In genomic region chr13:48235100-48235813, GRCh38 we compare ENCODE assay signal across 8 cellular contexts. TPM values are rescaled to one million over a fixed set of nuclear protein-coding genes. Genes with fewer than 3 reads are reported as not detected.
DNase-seq lines count a peak whose midpoint lies in the region; ATAC-seq, FAIRE-seq and TF ChIP-seq lines count a peak whose summit lies in the region.

No MANE protein-coding gene starts in this region.

- FAIRE-seq in endometrium (lab: Jason Lieb, UNC): peak; percentile 21

- DNase-seq in Right ventricle myocardium superior (no peak), left cardiac atrium (no peak), vagina (ENCODE audit: extremely low spot score in 2 of 2) (no peak), T1000 (lab: John Stamatoyannopoulos, UW) (no peak)

- peak overlapping the region; percentile 64 for H3K27ac ChIP-seq in muscle layer of colon (ENCODE audit: low read depth, low read length)
- H3K27ac ChIP-seq in vagina: peak overlapping the region; percentile 99

- no peak for TF ChIP-seq CTCF in vagina (IDR thresholded peaks at IDR 0.05)

- H3K4me1 ChIP-seq in muscle layer of colon (ENCODE audit: insufficient read depth, low read length): peaks cover 34% of the 10 kb centered on the region
- peaks cover 72% of the 10 kb centered on the region for H3K4me1 ChIP-seq in vagina

- H3K4me3 ChIP-seq in muscle layer of colon (ENCODE audit: low read depth in 1 of 2, low read length in 2 of 2): peak overlapping the region; percentile 6 to 58
- peak overlapping the region; percentile 76 to 98 for H3K4me3 ChIP-seq in vagina

- intact Hi-C loops in Right ventricle myocardium superior (cut with DNase I) (loop anchor here (10.0 kb wide), 1 partner anchor 70 kb away; the partner anchor contains the start of gene RB1), left cardiac atrium (cut with DNase I) (loop anchor here (5.0 to 10.0 kb wide), 2 partner anchors 67 to 70 kb away; partner anchors contain the start of gene RB1 (in 2 of the 2)), vagina (cut with DNase I) (no loop called here)

- H3K27me3 ChIP-seq in muscle layer of colon (ENCODE audit: control insufficient read depth in 1 of 2, insufficient read depth in 2 of 2, low read length in 2 of 2) (no peaks in the 10 kb centered on the region), vagina (no peaks in the 10 kb centered on the region)

- no peaks in the 10 kb centered on the region for H3K36me3 ChIP-seq in muscle layer of colon (ENCODE audit: insufficient read depth, low read length)
- H3K36me3 ChIP-seq in vagina: peaks cover 0 to 8% of the 10 kb centered on the region in 2 donors

- H3K9ac ChIP-seq in muscle layer of colon (ENCODE audit: low read length): peak overlapping the region; percentile 71

- peak in 1 of 2 donors; percentile 46 for TF ChIP-seq POLR2A in vagina (IDR thresholded peaks at IDR 0.05)

- peak; percentile 53 for ATAC-seq in Right ventricle myocardium superior (ENCODE audit: poor library complexity)
- no peak for ATAC-seq in left cardiac atrium
- ATAC-seq in HG02981 (IDR thresholded peaks at IDR 0.05; ENCODE audit: unreplicated experiment): peak; percentile 56
- peak; percentile 46 for ATAC-seq in SK-N-SH treated with all-trans-retinoic acid at 6 μM for 48 hours

- H3K9me3 ChIP-seq in muscle layer of colon (ENCODE audit: low read length) (no peaks in the 10 kb centered on the region), vagina (no peaks in the 10 kb centered on the region)

TF ChIP-seq in SK-N-SH treated with all-trans-retinoic acid at 6 μM for 48 hours, 23 proteins besides CTCF, POLR2A, EP300 and RAD21:
- TF ChIP-seq RARB (CRISPR knock-in tag; IDR thresholded peaks at IDR 0.05) (no peak), TSHZ2 (CRISPR knock-in tag; IDR thresholded peaks at IDR 0.05) (no peak), CSDC2 (CRISPR knock-in tag; IDR thresholded peaks at IDR 0.05) (no peak), TOX (CRISPR knock-in tag; IDR thresholded peaks at IDR 0.05; ENCODE audit: borderline replicate concordance) (no peak), ZFP30 (CRISPR knock-in tag; IDR thresholded peaks at IDR 0.05) (no peak), ZFP3 (CRISPR knock-in tag; IDR thresholded peaks at IDR 0.05) (no peak), PATZ1 (CRISPR knock-in tag; IDR thresholded peaks at IDR 0.05; ENCODE audit: borderline replicate concordance) (no peak), ZC3H10 (CRISPR knock-in tag; IDR thresholded peaks at IDR 0.05) (no peak)

RNA-seq across cellular contexts. Expression of gene ITM2B, which starts 2.3 kb away (rescaled TPM):
- total RNA-seq in Right ventricle myocardium superior (516 TPM), left cardiac atrium (100 to 1,000 TPM; 537 to 557 TPM), vagina (475 TPM)

Comparison
In these comparisons a context has a peak if more than half of its experiments do, and no peak if none do; other contexts are left out.
1. ATAC-seq: peak in Right ventricle myocardium superior (single experiment), HG02981 (single experiment) and SK-N-SH treated with all-trans-retinoic acid at 6 μM for 48 hours (single experiment); none in left cardiac atrium (0 of 2).